ENCODE assay signal across 2 cellular contexts in the genomic region with DNA sequence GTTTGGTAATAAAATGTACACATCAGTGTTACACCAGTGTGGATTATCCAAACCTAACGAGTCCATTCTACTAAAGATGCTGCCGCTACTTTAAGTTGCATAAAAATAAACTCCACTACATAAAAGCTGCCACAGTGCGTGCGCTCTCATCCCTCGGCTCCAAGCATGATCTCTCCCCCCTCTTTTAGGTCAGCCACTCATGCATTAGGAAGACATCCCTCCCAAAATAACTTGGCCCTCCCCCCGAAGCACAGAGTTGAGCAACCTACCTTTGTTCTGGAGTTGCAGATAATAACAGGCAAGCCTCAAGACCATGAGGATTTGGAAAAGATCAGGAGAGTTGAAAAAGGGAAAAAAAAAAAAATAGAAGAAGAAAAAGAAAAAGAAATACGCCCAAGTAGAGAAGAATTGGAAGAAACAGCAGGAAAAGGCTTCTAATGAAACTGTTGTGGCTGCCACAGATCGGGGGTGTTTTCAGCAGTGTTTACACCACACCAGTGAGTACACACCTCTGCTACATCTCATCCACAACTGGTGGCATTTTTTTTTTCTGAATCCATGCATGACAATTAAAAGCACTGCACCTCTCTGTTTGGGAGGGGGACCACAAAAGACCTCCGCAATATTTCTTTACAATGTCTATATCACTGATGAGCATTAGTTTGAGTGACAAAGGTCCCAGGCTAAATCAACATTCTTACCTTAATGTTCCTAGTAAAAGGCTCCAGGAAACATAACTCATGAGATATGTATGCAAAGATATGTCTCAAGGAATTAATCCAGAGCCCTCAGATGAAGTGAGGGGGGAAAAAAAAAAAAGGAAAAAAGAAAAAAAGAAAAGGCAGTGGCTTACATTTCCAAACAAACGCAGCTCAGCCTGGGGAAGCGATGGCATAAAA.
TF ChIP-seq lines count a peak whose summit lies in the region.

No MANE protein-coding gene starts in this region.

TF ChIP-seq in HepG2, 621 proteins besides CTCF, POLR2A, EP300 and RAD21:
- TF ChIP-seq FOXP1 (IDR thresholded peaks at IDR 0.05), result no peak
- TF ChIP-seq FOXP1 (CRISPR knock-in tag; IDR thresholded peaks at IDR 0.05), result peak; percentile 74
- TF ChIP-seq FOXA1 (IDR thresholded peaks at IDR 0.05), result no peak
- TF ChIP-seq FOXA1 (CRISPR knock-in tag; IDR thresholded peaks at IDR 0.05), result 0 out of 2 replicates have a peak, but pooled peaks have one; percentile 24
- peak; percentile 33; the same call in 1 of the 2 replicates for TF ChIP-seq ZBTB20 (CRISPR knock-in tag; IDR thresholded peaks at IDR 0.05; ENCODE audit: borderline replicate concordance, low read depth)
- peak; percentile 58 for TF ChIP-seq PATZ1 (CRISPR knock-in tag; IDR thresholded peaks at IDR 0.05)
- no peak for TF ChIP-seq ZNF101 (CRISPR knock-in tag; IDR thresholded peaks at IDR 0.05; ENCODE audit: borderline replicate concordance, low read depth)
- no peak for TF ChIP-seq NCOA5 (CRISPR knock-in tag; IDR thresholded peaks at IDR 0.05)
- TF ChIP-seq CCDC6 (CRISPR knock-in tag; IDR thresholded peaks at IDR 0.05), result 0 out of 2 replicates have a peak, but pooled peaks have one; percentile 17
- no peak for TF ChIP-seq MTA1 (CRISPR knock-in tag; IDR thresholded peaks at IDR 0.05; ENCODE audit: borderline replicate concordance)
TF ChIP-seq in HepG2: peak in this region for 5.

TF ChIP-seq in endothelial cell of umbilical vein, 7 proteins besides CTCF, POLR2A, EP300 and RAD21:
- TF ChIP-seq MYC (IDR thresholded peaks at IDR 0.05; ENCODE audit: low read depth, low read length), result no peak
- TF ChIP-seq MAX (IDR thresholded peaks at IDR 0.05; ENCODE audit: insufficient read depth, insufficient read length), result no peak
- no peak for TF ChIP-seq GATA2 (IDR thresholded peaks at IDR 0.05; ENCODE audit: insufficient read depth, insufficient read length, low read depth, low read length)
- no peak for TF ChIP-seq FOS (IDR thresholded peaks at IDR 0.05; ENCODE audit: borderline replicate concordance, insufficient read depth, low read length)
- TF ChIP-seq JUN (IDR thresholded peaks at IDR 0.05; ENCODE audit: borderline replicate concordance, insufficient read depth, insufficient read length, low read depth), result no peak
- no peak for TF ChIP-seq POLR2AphosphoS5 (IDR thresholded peaks at IDR 0.05; ENCODE audit: insufficient read depth, low read depth, low read length)
- TF ChIP-seq EZH2 (IDR thresholded peaks at IDR 0.05; ENCODE audit: borderline replicate concordance, low read depth, low read length, severe bottlenecking), result no peak
